20 cellular contexts compared by ENCODE assay signal in the genomic region with DNA sequence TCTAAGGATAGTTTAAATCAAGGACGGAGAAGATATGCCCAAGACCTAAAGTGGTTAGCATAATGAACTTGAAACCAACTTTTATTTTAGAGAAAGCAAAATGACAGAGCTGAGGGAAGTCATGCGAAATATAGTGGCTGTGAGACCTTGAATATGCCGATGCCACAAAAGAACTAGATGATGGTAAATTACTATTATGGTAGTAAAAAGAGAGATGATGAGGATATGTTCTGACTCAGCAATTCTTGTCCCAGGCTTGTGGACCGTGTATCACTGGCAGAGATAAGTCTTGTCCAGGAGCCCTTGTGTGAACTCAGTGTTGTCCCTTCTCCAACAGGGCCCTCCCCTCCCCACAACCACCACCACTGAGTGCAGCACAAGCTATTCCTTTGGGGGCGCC.
DNase-seq lines count a peak whose midpoint lies in the region; ATAC-seq and TF ChIP-seq lines count a peak whose summit lies in the region.
"Had no signal": no experiment of that assay in that cellular context is flagged by ENCODE, and none has a peak within 500 bp of the region (broad histone marks: within the 10 kb centered on the region; RNA-seq: fewer than 3 reads in every experiment).

No MANE protein-coding gene starts in this region.

- H3K4me3 ChIP-seq in GM12865 (ENCODE audit: low read depth, low read length), result no peak overlapping the region
- H3K4me3 ChIP-seq: GM23248 had no signal

- ATAC-seq in GM21786 (IDR thresholded peaks at IDR 0.05; ENCODE audit: unreplicated experiment), result peak; percentile 39
- ATAC-seq: SK-N-SH treated with all-trans-retinoic acid at 6 μM for 48 hours, T-helper 17 cell had no signal

- DNase-seq in GM12865 (ENCODE audit: low read depth), result peak; percentile 51
- DNase-seq in OCI-M1 (lab: John Stamatoyannopoulos, UW), result peak; percentile 58
- peak; percentile 3 for DNase-seq in glomerular visceral epithelial cell (ENCODE audit: extremely low spot score)
- no peak for DNase-seq in UCSD-AML1 (lab: John Stamatoyannopoulos, UW; ENCODE audit: unreplicated experiment)
- DNase-seq in NCI-H774 (lab: John Stamatoyannopoulos, UW), result no peak
- no peak for DNase-seq in NCI-H446 treated with DMSO at 0.1 percent for 48 hours (lab: John Stamatoyannopoulos, UW)
- DNase-seq: DMS153, DND-41, GM23248, HCEC 1CT, MV-4-11, NCI-H1105, NCI-H1436 treated with DMSO at 0.1 percent for 48 hours, NCI-H187 treated with DMSO at 0.1 percent for 48 hours, NCI-H2171 treated with DMSO at 0.1 percent for 48 hours, NCI-H526, T-helper 17 cell, T1000 had no signal

- no peak for TF ChIP-seq CTCF in GM12865 (IDR thresholded peaks at IDR 0.05; ENCODE audit: insufficient read depth, low read depth, low read length, missing control alignments)

Comparison
In these comparisons a context has a peak if more than half of its experiments do, and no peak if none do; other contexts are left out.
1. DNase-seq: peak in GM12865 (single experiment), OCI-M1 (single experiment) and glomerular visceral epithelial cell (single experiment); none in UCSD-AML1 (single experiment), NCI-H774 (single experiment) and NCI-H446 treated with DMSO at 0.1 percent for 48 hours (single experiment).